26 cellular contexts compared by ENCODE assay signal in genomic region chr9:136031094-136031493, GRCh38.
DNase-seq lines count a peak whose midpoint lies in the region; ATAC-seq, FAIRE-seq and TF ChIP-seq lines count a peak whose summit lies in the region.
"Had no signal": no experiment of that assay in that cellular context is flagged by ENCODE, and none has a peak within 500 bp of the region (broad histone marks: within the 10 kb centered on the region; RNA-seq: fewer than 3 reads in every experiment).

No MANE protein-coding gene starts in this region.

- SMC1A ChIA-PET in GM12878 (lab: Charles Lee; ENCODE audit: uncharacterized antibody, unreplicated experiment): no interaction called here

- H3K79me2 ChIP-seq in GM12878 (ENCODE audit: control insufficient read depth, insufficient read depth, low read length) (no peaks in the 10 kb centered on the region), K562 (ENCODE audit: control insufficient read depth, insufficient read depth, low read length) (peaks cover 39% of the 10 kb centered on the region)

- H4K20me1 ChIP-seq in GM12878 (ENCODE audit: control insufficient read depth, insufficient read depth) (no peaks in the 10 kb centered on the region), K562 (replicated peaks; ENCODE audit: control insufficient read depth, insufficient read depth, low read length) (no peaks in the 10 kb centered on the region)
- H4K20me1 ChIP-seq: BLaER1 had no signal

- intact Hi-C loops in GM12878 (cut with micrococcal nuclease; ENCODE audit: unreplicated experiment) (no loop called here), K562 (cut with micrococcal nuclease) (no loop called here), posterior vena cava (cut with DNase I) (no loop called here)

- BruUV-seq in GM12878 (replicated peaks; lab: Mats Ljungman, UMichigan) (no TSS peak), K562 (replicated peaks; lab: Mats Ljungman, UMichigan) (no TSS peak)

- FAIRE-seq in GM12878 (lab: Jason Lieb, UNC) (no peak), K562 (lab: Jason Lieb, UNC) (no peak)
- FAIRE-seq: A204.1, GM12891, GM19239 had no signal

- TF ChIP-seq EP300 in GM12878 (IDR thresholded peaks at IDR 0.05; ENCODE audit: borderline replicate concordance in 1 of 2, control insufficient read depth in 1 of 2, low read depth in 2 of 2, low read length in 2 of 2) (no peak), K562 (IDR thresholded peaks at IDR 0.05; ENCODE audit: low read length) (no peak)

- ATAC-seq in GM12878 (no peak), K562 (no peak), HG03460 (IDR thresholded peaks at IDR 0.05; ENCODE audit: unreplicated experiment) (no peak), HG03354 (IDR thresholded peaks at IDR 0.05; ENCODE audit: poor library complexity, severe bottlenecking, unreplicated experiment) (no peak)

- peak overlapping the region; percentile 27 for H3K4me3 Mint-ChIP-seq in endothelial cell (ENCODE audit: unreplicated experiment)
- H3K4me3 Mint-ChIP-seq in osteocyte (ENCODE audit: unreplicated experiment): no peak overlapping the region
- H3K4me3 Mint-ChIP-seq: CD14-positive monocyte; CD4-positive, alpha-beta memory T cell; CD4-positive, CD25-positive, alpha-beta regulatory T cell; CD8-positive, alpha-beta memory T cell had no signal

- H2AFZ ChIP-seq in GM12878 (ENCODE audit: control insufficient read depth, low read depth, low read length) (no peak overlapping the region), K562 (ENCODE audit: low read depth, low read length) (no peak overlapping the region)

- WGBS in GM12878 (ENCODE audit: insufficient coverage, insufficient replicate concordance, low lambda C conversion rate, missing lambda C conversion rate): 93% methylated on average over 8 of the region's 8 CpGs
- 95% methylated on average over 8 of the region's 8 CpGs for WGBS in K562 (ENCODE audit: insufficient coverage, low coverage, missing lambda C conversion rate)

- H3K9me1 ChIP-seq in K562 (ENCODE audit: control insufficient read depth, insufficient read depth, low read length): no peaks in the 10 kb centered on the region

- no peak for TF ChIP-seq RAD21 in GM12878 (IDR thresholded peaks at IDR 0.05; ENCODE audit: insufficient read depth, low read depth, low read length)
- TF ChIP-seq RAD21 in K562 (CRISPR knock-in tag; conservative IDR thresholded peaks at IDR 0.05 in 1 of 2, IDR thresholded peaks at IDR 0.05 in 1 of 2): no peak

- H3K4me3 ChIP-seq in GM12878 (no peak overlapping the region), K562 (no peak overlapping the region)
- H3K4me3 ChIP-seq: BLaER1 had no signal

- H3K27ac Mint-ChIP-seq in endothelial cell (ENCODE audit: unreplicated experiment): no peak overlapping the region
- H3K27ac Mint-ChIP-seq in osteocyte (ENCODE audit: unreplicated experiment): peak overlapping the region; percentile 55
- H3K27ac Mint-ChIP-seq: CD4-positive, alpha-beta memory T cell; CD4-positive, CD25-positive, alpha-beta regulatory T cell; CD8-positive, alpha-beta memory T cell had no signal

- RAD21 ChIA-PET in GM12878 (lab: Charles Lee; ENCODE audit: unreplicated experiment): no interaction called here

- H3K9me3 ChIP-seq in GM12878 (replicated peaks; ENCODE audit: control insufficient read depth, insufficient read depth, low read length) (peaks cover 11% of the 10 kb centered on the region; the same call in 1 of the 3 replicates), K562 (replicated peaks; ENCODE audit: control insufficient read depth, insufficient read depth, low read depth, low read length) (peaks cover 6% of the 10 kb centered on the region)
- H3K9me3 ChIP-seq: BE2C had no signal

- DNase-seq in GM12878 (ENCODE audit: low read depth, low spot score) (no peak), K562 (ENCODE audit: extremely low read depth in 1 of 4, low spot score in 3 of 4) (no peak), endothelial cell (ENCODE audit: low spot score) (no peak), osteocyte (ENCODE audit: extremely low spot score, unreplicated experiment) (no peak), posterior vena cava (ENCODE audit: low spot score) (no peak), NCI-H146 (lab: John Stamatoyannopoulos, UW) (no peak)
- DNase-seq: ACHN; BE2C; C1 segment of cervical spinal cord; CD4-positive, alpha-beta memory T cell; CD4-positive, CD25-positive, alpha-beta regulatory T cell; CD8-positive, alpha-beta memory T cell; COR-L47; DMS 273 treated with DMSO at 0.1 percent for 48 hours; DMS153; DMS53; DMS79; DND-41; GDM1 had no signal

- CTCF ChIA-PET in GM12878 (lab: Yijun Ruan, JAX) (interaction anchor here (0.9 to 1.3 kb wide), 2 partner anchors 8 to 26 kb away, joined by 3 read pairs; no protein-coding TSS in a partner anchor), K562 (lab: Yijun Ruan, JAX; ENCODE audit: low intra/inter-chr PET ratio) (no interaction called here)

- H3K9ac ChIP-seq in GM12878 (ENCODE audit: control insufficient read depth, insufficient read depth, low read length) (no peak overlapping the region), K562 (ENCODE audit: insufficient read depth in 1 of 2, low read depth in 2 of 2, low read length in 2 of 2) (no peak overlapping the region)
- H3K9ac ChIP-seq: BLaER1 had no signal

- H3K27ac ChIP-seq in GM12878 (ENCODE audit: control insufficient read depth, insufficient read depth): no peak overlapping the region
- H3K27ac ChIP-seq in K562 (ENCODE audit: extremely low read depth, low read depth, low read length): no peak overlapping the region
- H3K27ac ChIP-seq: BLaER1 had no signal

- H3K9me3 Mint-ChIP-seq in endothelial cell (ENCODE audit: unreplicated experiment) (no peaks in the 10 kb centered on the region), osteocyte (ENCODE audit: unreplicated experiment) (peaks cover 1% of the 10 kb centered on the region)

- H3K27me3 ChIP-seq in GM12878 (replicated peaks in 1 of 2; ENCODE audit: control insufficient read depth in 2 of 2, insufficient read depth in 2 of 2, low read length in 1 of 2) (no peaks in the 10 kb centered on the region), K562 (ENCODE audit: control insufficient read depth in 2 of 2, insufficient read depth in 2 of 2, low read length in 2 of 2) (no peaks in the 10 kb centered on the region)
- H3K27me3 ChIP-seq: BE2C, BLaER1 had no signal

- peaks cover 0 to 2% of the 10 kb centered on the region in 2 experiments; a peak in 1 of 4 replicates for H3K36me3 ChIP-seq in GM12878 (ENCODE audit: control insufficient read depth in 2 of 2, insufficient read depth in 2 of 2, low read length in 1 of 2)
- H3K36me3 ChIP-seq in K562 (ENCODE audit: control insufficient read depth, insufficient read depth, low read length): peaks cover 54% of the 10 kb centered on the region
- H3K36me3 ChIP-seq: BE2C had no signal

- TF ChIP-seq POLR2A in GM12878 (IDR thresholded peaks at IDR 0.05; ENCODE audit: low read depth, low read length) (no peak), K562 (conservative IDR thresholded peaks at IDR 0.05) (no peak)

- TF ChIP-seq CTCF in GM12878 (IDR thresholded peaks at IDR 0.05 in 2 of 3, conservative IDR thresholded peaks at IDR 0.05 in 1 of 3; ENCODE audit: control insufficient read depth in 2 of 3, extremely low read depth in 1 of 3, insufficient read depth in 1 of 3, low read depth in 3 of 3, low read length in 3 of 3) (no peak), K562 (IDR thresholded peaks at IDR 0.05 in 2 of 3, conservative IDR thresholded peaks at IDR 0.05 in 1 of 3; ENCODE audit: insufficient read depth in 2 of 3, low read depth in 1 of 3, low read length in 3 of 3) (no peak), endothelial cell (IDR thresholded peaks at IDR 0.05; ENCODE audit: unreplicated experiment) (no peak), osteocyte (IDR thresholded peaks at IDR 0.05) (no peak)

- in situ Hi-C loops in GM12878 (cut with MboI) (no loop called here), K562 (cut with MboI) (no loop called here)

- H3K4me1 ChIP-seq in GM12878 (ENCODE audit: control insufficient read depth, insufficient read depth, low read length) (no peaks in the 10 kb centered on the region), K562 (replicated peaks in 1 of 2; ENCODE audit: control insufficient read depth in 2 of 2, insufficient read depth in 2 of 2, low read length in 2 of 2) (peaks cover 0 to 6% of the 10 kb centered on the region in 2 experiments; a peak in 1 of 5 replicates)
- H3K4me1 ChIP-seq: BE2C, BLaER1 had no signal

- H3K4me1 Mint-ChIP-seq in endothelial cell (ENCODE audit: unreplicated experiment): no peaks in the 10 kb centered on the region
- H3K4me1 Mint-ChIP-seq in osteocyte (ENCODE audit: unreplicated experiment): peaks cover 41% of the 10 kb centered on the region

- H3K27me3 Mint-ChIP-seq in endothelial cell (ENCODE audit: unreplicated experiment): peaks cover 2% of the 10 kb centered on the region
- H3K27me3 Mint-ChIP-seq in osteocyte (ENCODE audit: unreplicated experiment): no peaks in the 10 kb centered on the region
- H3K27me3 Mint-ChIP-seq: CD4-positive, alpha-beta memory T cell; CD4-positive, CD25-positive, alpha-beta regulatory T cell had no signal

- H3K4me2 ChIP-seq in GM12878 (ENCODE audit: control insufficient read depth, insufficient read depth): no peak overlapping the region
- no peak overlapping the region for H3K4me2 ChIP-seq in K562 (ENCODE audit: insufficient read depth, low read length)
- H3K4me2 ChIP-seq: BLaER1 had no signal

- peaks cover 11% of the 10 kb centered on the region for H3K36me3 Mint-ChIP-seq in endothelial cell (ENCODE audit: low read depth, unreplicated experiment)
- H3K36me3 Mint-ChIP-seq in osteocyte (ENCODE audit: unreplicated experiment): peaks cover 18% of the 10 kb centered on the region

- POLR2A ChIA-PET in GM12878 (lab: Charles Lee) (no interaction called here), K562 (lab: Yijun Ruan, JAX) (no interaction called here)

TF ChIP-seq in GM12878, 131 proteins besides CTCF, POLR2A, EP300 and RAD21:
- TF ChIP-seq KAT2A (conservative IDR thresholded peaks at IDR 0.05; ENCODE audit: control insufficient read depth, low read depth, low read length) (no peak), ZNF24 (IDR thresholded peaks at IDR 0.05) (peak; percentile 79), GABPA (IDR thresholded peaks at IDR 0.05; ENCODE audit: low read depth) (no peak)

TF ChIP-seq in K562, 482 proteins besides CTCF, POLR2A, EP300 and RAD21:
- no peak for TF ChIP-seq SAFB2 (IDR thresholded peaks at IDR 0.05; ENCODE audit: borderline replicate concordance, low read depth, low read length, severe bottlenecking)
- peak; percentile 91 for TF ChIP-seq ZNF24 (IDR thresholded peaks at IDR 0.05)
- TF ChIP-seq BRD9 (IDR thresholded peaks at IDR 0.05; ENCODE audit: low read depth, partially characterized antibody): no peak

Comparison
In these comparisons a context has a peak if more than half of its experiments do, and no peak if none do; other contexts are left out.
1. Of the 99 proteins assayed by ChIP-seq in both K562 and GM12878: peak only in K562: none; only in GM12878: none; in both: ZNF24; in neither: 98.